ENCODE assay signal across 10 cellular contexts in the genomic region with DNA sequence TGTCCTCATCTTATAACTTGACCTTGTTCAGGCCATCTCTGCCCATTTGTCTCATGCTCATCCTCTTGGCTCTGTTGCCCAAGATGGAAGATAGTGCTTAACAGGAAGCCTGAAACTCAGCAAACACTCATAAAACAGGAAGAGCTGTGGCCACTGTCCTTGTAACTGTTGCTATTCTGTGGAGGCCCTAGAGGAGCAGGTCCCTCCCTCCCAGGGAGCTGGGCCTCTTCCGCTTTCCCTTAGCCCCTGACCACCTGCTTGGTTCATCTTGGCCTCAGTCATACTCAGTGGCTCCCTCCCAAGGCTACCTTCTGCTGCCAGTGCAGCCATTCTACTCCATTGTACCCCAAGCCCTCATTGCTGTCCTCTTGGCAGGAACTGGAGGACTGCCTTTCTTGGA. TPM values are rescaled to one million over a fixed set of nuclear protein-coding genes. Genes with fewer than 3 reads are reported as not detected.
DNase-seq lines count a peak whose midpoint lies in the region; ATAC-seq, FAIRE-seq and TF ChIP-seq lines count a peak whose summit lies in the region.
"Had no signal": no experiment of that assay in that cellular context is flagged by ENCODE, and none has a peak within 500 bp of the region (broad histone marks: within the 10 kb centered on the region; RNA-seq: fewer than 3 reads in every experiment).

No MANE protein-coding gene starts in this region.

- H3K36me3 ChIP-seq in mammary epithelial cell (ENCODE audit: insufficient read depth, low read length) (no peaks in the 10 kb centered on the region), prostate gland (no peaks in the 10 kb centered on the region)

- TF ChIP-seq POLR2A in GM12891 (IDR thresholded peaks at IDR 0.05; ENCODE audit: low read depth, low read length) (no peak), prostate gland (IDR thresholded peaks at IDR 0.05) (no peak)

- in situ Hi-C loops in mammary epithelial cell (cut with MboI; ENCODE audit: low sequenced_read_pairs in 2 of 2): no loop called here

- BruUV-seq in mammary epithelial cell (replicated peaks; lab: Mats Ljungman, UMichigan): no TSS peak

- peak overlapping the region; percentile 16 for H3K4me2 ChIP-seq in mammary epithelial cell (ENCODE audit: insufficient read depth, low read depth, low read length)

- CTCF ChIA-PET in mammary epithelial cell (lab: Charles Lee; ENCODE audit: low non-redundant PET): no interaction called here

- peaks cover 80% of the 10 kb centered on the region for H3K79me2 ChIP-seq in mammary epithelial cell (ENCODE audit: insufficient read depth, low read length)

- H3K9ac ChIP-seq in mammary epithelial cell (ENCODE audit: insufficient read depth, low read length): no peak overlapping the region

- H3K4me1 ChIP-seq in mammary epithelial cell (ENCODE audit: insufficient read depth, low read length): peaks cover 65% of the 10 kb centered on the region
- H3K4me1 ChIP-seq in prostate gland (replicated peaks): peaks cover 28% of the 10 kb centered on the region

- H3K9me3 ChIP-seq in mammary epithelial cell (replicated peaks; ENCODE audit: insufficient read depth, low read length) (no peaks in the 10 kb centered on the region), prostate gland (no peaks in the 10 kb centered on the region)

- H3K4me3 ChIP-seq in mammary epithelial cell (replicated peaks in 1 of 3; ENCODE audit: insufficient read depth in 1 of 3, low read depth in 2 of 3, low read length in 3 of 3) (no peak overlapping the region), prostate gland (no peak overlapping the region)

- no peak for TF ChIP-seq CTCF in mammary epithelial cell (conservative IDR thresholded peaks at IDR 0.05 in 1 of 2, IDR thresholded peaks at IDR 0.05 in 1 of 2; ENCODE audit: extremely low read depth in 1 of 2, insufficient read depth in 1 of 2, low read depth in 1 of 2, low read length in 2 of 2)
- TF ChIP-seq CTCF in prostate gland (IDR thresholded peaks at IDR 0.05): no peak

- no peak for DNase-seq in GM12891 (ENCODE audit: insufficient read length, low spot score)
- peak; percentile 91 for DNase-seq in NOMO-1 treated with dmso at 0.1 percent for 144 hours (lab: John Stamatoyannopoulos, UW; ENCODE audit: unreplicated experiment)
- no peak for DNase-seq in mammary epithelial cell
- no peak for DNase-seq in prostate gland (ENCODE audit: low spot score)
- DNase-seq in DMS 273 (lab: John Stamatoyannopoulos, UW; ENCODE audit: unreplicated experiment): no peak
- DNase-seq in NCI-H128 (lab: John Stamatoyannopoulos, UW; ENCODE audit: unreplicated experiment): no peak
- DNase-seq in RCC 7860 (ENCODE audit: low spot score): no peak
- DNase-seq: activated gamma-delta T cell treated with Interleukin-2 at 50 U/mL for 16 hours; stimulated activated naive CD4-positive, alpha-beta T cell had no signal

- WGBS in mammary epithelial cell (ENCODE audit: low coverage, missing lambda C conversion rate): 90% methylated on average over 1 of the region's 1 CpG
- WGBS in prostate gland: 82% methylated on average over 1 of the region's 1 CpG

- H3K27ac ChIP-seq in mammary epithelial cell (ENCODE audit: insufficient read depth, low read depth, low read length) (no peak overlapping the region), prostate gland (peak overlapping the region; percentile 21 to 36)

- intact Hi-C loops in mammary epithelial cell (cut with micrococcal nuclease) (no loop called here), prostate gland (cut with DNase I) (no loop called here)

- H2AFZ ChIP-seq in mammary epithelial cell (ENCODE audit: low read depth, low read length): no peak overlapping the region

- H4K20me1 ChIP-seq in mammary epithelial cell (ENCODE audit: insufficient read depth, low read length): no peaks in the 10 kb centered on the region

- no peak for FAIRE-seq in GM12891 (lab: Jason Lieb, UNC)
- no peak for FAIRE-seq in RCC 7860 (lab: Jason Lieb, UNC)

- no peaks in the 10 kb centered on the region for H3K27me3 ChIP-seq in mammary epithelial cell (ENCODE audit: insufficient read depth, low read length)
- no peaks in the 10 kb centered on the region for H3K27me3 ChIP-seq in prostate gland (replicated peaks; ENCODE audit: insufficient read depth)

- ATAC-seq in HG03108 (IDR thresholded peaks at IDR 0.05; ENCODE audit: unreplicated experiment): no peak

- dilution Hi-C loops in mammary epithelial cell (cut with HindIII; ENCODE audit: low sequenced_read_pairs): no loop called here

TF ChIP-seq in GM12891, 5 proteins besides CTCF, POLR2A, EP300 and RAD21:
- TF ChIP-seq SPI1 (IDR thresholded peaks at IDR 0.05; ENCODE audit: low read depth, low read length): peak; percentile 58
- TF ChIP-seq PAX5 (IDR thresholded peaks at IDR 0.05; ENCODE audit: insufficient read depth, low read length, severe bottlenecking): no peak
TF ChIP-seq in GM12891: peak in this region for 1.

RNA-seq across cellular contexts. Expression of a gene that starts 3.5 kb away (rescaled TPM):
- polyA plus RNA-seq in GM12891 (2012; ENCODE audit: low read depth, missing spikeins): 10.0 TPM
- total RNA-seq in mammary epithelial cell (100 to 1,000 TPM in 1 of 2 donors, 10 to 100 TPM in 1; 94.9 to 138 TPM), prostate gland (10 to 100 TPM; 33.2 to 52.3 TPM)
- 259 TPM for polyA plus RNA-seq in mammary epithelial cell
- polyA minus RNA-seq in mammary epithelial cell: 258 TPM

RNA-seq across cellular contexts. Expression of a gene that starts 8.8 kb away (rescaled TPM):
- 0.37 TPM for polyA plus RNA-seq in GM12891 (2012; ENCODE audit: low read depth, missing spikeins)
- total RNA-seq in mammary epithelial cell (1 to 10 TPM; 1.8 to 2.8 TPM), prostate gland (1 to 10 TPM; 5.1 to 7.6 TPM)
- polyA plus RNA-seq in mammary epithelial cell: 3.6 TPM
- polyA minus RNA-seq in mammary epithelial cell: 8.8 TPM

RNA-seq across cellular contexts. Expression of a gene that starts 51.1 kb away (rescaled TPM):
- polyA plus RNA-seq in GM12891 (2012; ENCODE audit: low read depth, missing spikeins): 10.5 TPM
- total RNA-seq in mammary epithelial cell: 10 to 100 TPM; 14.2 to 23.1 TPM
- polyA plus RNA-seq in mammary epithelial cell: 15.4 TPM
- polyA minus RNA-seq in mammary epithelial cell: 8.5 TPM
- 10 to 100 TPM in 1 of 2 donors, 1 to 10 TPM in 1; 8.5 to 17.1 TPM for total RNA-seq in prostate gland

RNA-seq across cellular contexts. Expression of a gene that starts 52.9 kb away (rescaled TPM):
- 0.83 TPM for polyA plus RNA-seq in GM12891 (2012; ENCODE audit: low read depth, missing spikeins)
- 1 to 10 TPM in 1 of 2 donors, under 1 TPM in 1; 0.80 to 6.5 TPM for total RNA-seq in mammary epithelial cell
- 2.1 TPM for polyA plus RNA-seq in mammary epithelial cell
- not detected for polyA minus RNA-seq in mammary epithelial cell
- 10 to 100 TPM in 1 of 2 donors, 1 to 10 TPM in 1; 7.5 to 11.0 TPM for total RNA-seq in prostate gland

RNA-seq across cellular contexts. Expression of a gene that starts 54.3 kb away (rescaled TPM):
- 0.04 TPM for polyA plus RNA-seq in GM12891 (2012; ENCODE audit: low read depth, missing spikeins)
- total RNA-seq in mammary epithelial cell (under 1 TPM; 0.17 to 0.38 TPM), prostate gland (1 to 10 TPM in 1 of 2 donors, under 1 TPM in 1; 0.36 to 6.3 TPM)
- 0.08 TPM for polyA plus RNA-seq in mammary epithelial cell
- not detected for polyA minus RNA-seq in mammary epithelial cell
